Comparison of ENCODE assay signal across 8 cellular contexts in genomic region chr15:89750560-89751542, GRCh38. TPM values are rescaled to one million over a fixed set of nuclear protein-coding genes. Genes with fewer than 3 reads are reported as not detected.
A peak's percentile ranks its signal among the peaks of the same experiment; 100 is the strongest.
DNase-seq lines count a peak whose midpoint lies in the region; ATAC-seq and TF ChIP-seq lines count a peak whose summit lies in the region.

MESP1 (minus strand) TSS chr15:89751249; CDS start chr15:89751231, 18 bp downstream.

- no peak within 1 kb of the TSS for H3K27ac Mint-ChIP-seq in CD8-positive, alpha-beta T cell
- H3K27ac Mint-ChIP-seq in activated CD4-positive, alpha-beta memory T cell treated with anti-CD3 and anti-CD28 coated beads, Interleukin-2, amount 10 ng/mL, durations not matched to agents 7 days and 5 days: no peak within 1 kb of the TSS

- H3K27ac ChIP-seq in CD8-positive, alpha-beta T cell (ENCODE audit: low read depth, low read length): no peak within 1 kb of the TSS
- no peak within 1 kb of the TSS for H3K27ac ChIP-seq in ectodermal cell (ENCODE audit: insufficient read depth, low read depth, low read length, poor library complexity, severe bottlenecking)

- intact Hi-C loops in CD8-positive, alpha-beta T cell (cut with DNase I, micrococcal nuclease): no loop called here

- H3K4me1 Mint-ChIP-seq in CD8-positive, alpha-beta T cell (ENCODE audit: low read depth): peaks cover 3% of the 10 kb centered on the region
- peaks cover 6% of the 10 kb centered on the region for H3K4me1 Mint-ChIP-seq in activated CD4-positive, alpha-beta memory T cell treated with anti-CD3 and anti-CD28 coated beads, Interleukin-2, amount 10 ng/mL, durations not matched to agents 7 days and 5 days

- peaks cover 7% of the 10 kb centered on the region for H3K4me1 ChIP-seq in CD8-positive, alpha-beta T cell (ENCODE audit: insufficient read depth, low read length)
- peaks cover 2% of the 10 kb centered on the region for H3K4me1 ChIP-seq in ectodermal cell (ENCODE audit: control insufficient read depth, insufficient read depth, low read length)

- H3K4me3 Mint-ChIP-seq in CD8-positive, alpha-beta T cell: peak within 1 kb of the TSS; percentile 81
- H3K4me3 Mint-ChIP-seq in activated CD4-positive, alpha-beta memory T cell treated with anti-CD3 and anti-CD28 coated beads, Interleukin-2, amount 10 ng/mL, durations not matched to agents 7 days and 5 days: peak within 1 kb of the TSS; percentile 68

- H3K27me3 Mint-ChIP-seq in CD8-positive, alpha-beta T cell (ENCODE audit: low read depth): peaks cover 25% of the 10 kb centered on the region
- peaks cover 14% of the 10 kb centered on the region for H3K27me3 Mint-ChIP-seq in activated CD4-positive, alpha-beta memory T cell treated with anti-CD3 and anti-CD28 coated beads, Interleukin-2, amount 10 ng/mL, durations not matched to agents 7 days and 5 days

- POLR2A ChIA-PET in CD8-positive, alpha-beta T cell (lab: Charles Lee): interaction anchor here (1.4 kb wide), 1 partner anchor 10 kb away, joined by 3 read pairs; no protein-coding TSS in a partner anchor
- POLR2A ChIA-PET in activated CD4-positive, alpha-beta memory T cell treated with anti-CD3 and anti-CD28 coated beads, Interleukin-2, amount 10 ng/mL, durations not matched to agents 7 days and 5 days (lab: Charles Lee): interaction anchor here (1.0 to 1.4 kb wide), 4 partner anchors 10 to 482 kb away, joined by 3 to 4 read pairs (median 4); no protein-coding TSS in a partner anchor

- peak within 1 kb of the TSS; percentile 76 for H3K4me3 ChIP-seq in CD8-positive, alpha-beta T cell (ENCODE audit: low read depth, low read length)
- H3K4me3 ChIP-seq in ectodermal cell (ENCODE audit: insufficient read depth, low read depth, low read length): peak within 1 kb of the TSS; percentile 56

- peak; percentile 90 for ATAC-seq in CD8-positive, alpha-beta T cell
- ATAC-seq in GM19455 (IDR thresholded peaks at IDR 0.05; ENCODE audit: unreplicated experiment): peak; percentile 92

- H3K9me3 ChIP-seq in CD8-positive, alpha-beta T cell (ENCODE audit: low read length): no peaks in the 10 kb centered on the region
- H3K9me3 ChIP-seq in ectodermal cell (ENCODE audit: control insufficient read depth, low read length): no peaks in the 10 kb centered on the region

- DNase-seq in CD8-positive, alpha-beta T cell: peak; percentile 67 to 92 (median 83)
- DNase-seq in HK-2 (ENCODE audit: unreplicated experiment): peak; percentile 86
- peak; percentile 97 for DNase-seq in NCI-H82 (lab: John Stamatoyannopoulos, UW)
- DNase-seq in activated CD4-positive, alpha-beta memory T cell treated with anti-CD3 and anti-CD28 coated beads, Interleukin-2, amount 10 ng/mL, durations not matched to agents 7 days and 5 days: peak; percentile 90
- DNase-seq in lung microvascular endothelial cell (ENCODE audit: low read depth in 2 of 2): peak; percentile 95
- DNase-seq in stimulated activated CD4-positive, alpha-beta T cell treated with anti-CD3 and anti-CD28 coated beads, TNF-alpha, amount 100 ng/mL, for 4 hours (ENCODE audit: low read depth in 3 of 3): peak; percentile 71 to 78 (median 71)

- no peaks in the 10 kb centered on the region for H3K9me3 Mint-ChIP-seq in CD8-positive, alpha-beta T cell
- H3K9me3 Mint-ChIP-seq in activated CD4-positive, alpha-beta memory T cell treated with anti-CD3 and anti-CD28 coated beads, Interleukin-2, amount 10 ng/mL, durations not matched to agents 7 days and 5 days: no peaks in the 10 kb centered on the region

- no peaks in the 10 kb centered on the region for H3K36me3 ChIP-seq in CD8-positive, alpha-beta T cell (ENCODE audit: insufficient read depth, low read length)
- H3K36me3 ChIP-seq in ectodermal cell (ENCODE audit: control insufficient read depth, insufficient read depth, low read length): no peaks in the 10 kb centered on the region

- H3K36me3 Mint-ChIP-seq in CD8-positive, alpha-beta T cell: no peaks in the 10 kb centered on the region
- no peaks in the 10 kb centered on the region for H3K36me3 Mint-ChIP-seq in activated CD4-positive, alpha-beta memory T cell treated with anti-CD3 and anti-CD28 coated beads, Interleukin-2, amount 10 ng/mL, durations not matched to agents 7 days and 5 days (ENCODE audit: low read depth)

- TF ChIP-seq CTCF in CD8-positive, alpha-beta T cell (IDR thresholded peaks at IDR 0.05): peak; percentile 57

- no peaks in the 10 kb centered on the region for H3K27me3 ChIP-seq in CD8-positive, alpha-beta T cell (ENCODE audit: insufficient read depth, low read length)
- H3K27me3 ChIP-seq in ectodermal cell (ENCODE audit: control insufficient read depth, insufficient read depth, low read length, poor library complexity, severe bottlenecking): peaks cover 67% of the 10 kb centered on the region

- WGBS in ectodermal cell, 2 experiments: 3% methylated on average over 114 of the region's 114 CpGs

- CTCF ChIA-PET in CD8-positive, alpha-beta T cell (lab: Charles Lee): interaction anchor here (0.6 to 3.4 kb wide), 3 partner anchors 11 to 23 kb away, joined by 3 to 15 read pairs (median 3); no protein-coding TSS in a partner anchor
- CTCF ChIA-PET in activated CD4-positive, alpha-beta memory T cell treated with anti-CD3 and anti-CD28 coated beads, Interleukin-2, amount 10 ng/mL, durations not matched to agents 7 days and 5 days (lab: Charles Lee): interaction anchor here (0.7 to 6.2 kb wide), 7 partner anchors 11 to 321 kb away, joined by 3 to 31 read pairs (median 5); no protein-coding TSS in a partner anchor

RNA-seq across cellular contexts. Expression of gene MESP1, which starts in this region (rescaled TPM):
- under 1 TPM; 0.19 to 0.24 TPM for total RNA-seq in CD8-positive, alpha-beta T cell
- 1 to 10 TPM; 3.2 to 3.5 TPM for total RNA-seq in activated CD4-positive, alpha-beta memory T cell treated with anti-CD3 and anti-CD28 coated beads, Interleukin-2, amount 10 ng/mL, durations not matched to agents 7 days and 5 days
- polyA plus RNA-seq in ectodermal cell (2013, experiment 1 of 4): not detected
- polyA plus RNA-seq in ectodermal cell (2013, experiment 2 of 4): not detected
- polyA plus RNA-seq in ectodermal cell (2013, experiment 3 of 4): 0.21 TPM
- not detected for polyA plus RNA-seq in ectodermal cell (2013, experiment 4 of 4)
- total RNA-seq in lung microvascular endothelial cell: under 0.01 and 0.22 TPM in 2 replicates

Comparison
In these comparisons a context has a peak if more than half of its experiments do, and no peak if none do; other contexts are left out.
1. Peak in DNase-seq, ATAC-seq and H3K4me3 ChIP-seq in CD8-positive, alpha-beta T cell; RNA of the gene not detected or under 1 TPM.
2. Peak in DNase-seq in lung microvascular endothelial cell; RNA of the gene not detected or under 1 TPM.